18 cellular contexts compared by ENCODE assay signal in genomic region chr19:16405091-16405490, GRCh38.
"Had no signal": no experiment of that assay in that cellular context is flagged by ENCODE, and none has a peak within 500 bp of the region (broad histone marks: within the 10 kb centered on the region; RNA-seq: fewer than 3 reads in every experiment).

No MANE protein-coding gene starts in this region.

- H3K4me2 ChIP-seq: hepatocyte, smooth muscle cell had no signal

- H3K27me3 ChIP-seq: cardiac muscle cell, colonic mucosa, hepatocyte, ovary had no signal

- H3K9me3 ChIP-seq: colonic mucosa, ovary, thoracic aorta had no signal

- DNase-seq: cerebellar nuclear complex; colonic mucosa; dermis blood vessel endothelial cell; erythroblast; kidney; left cardiac atrium; mesendoderm; naive thymus-derived CD4-positive, alpha-beta T cell; ovary; stimulated activated CD4-positive, alpha-beta T cell treated with anti-CD3 and anti-CD28 coated beads, Interleukin-4, amount 100 ng/mL, for 1 hour; stimulated activated CD8-positive, alpha-beta memory T cell treated with anti-CD3 and anti-CD28 coated beads, Interleukin-4, amount 100 ng/mL, for 48 hours; trophoblast cell had no signal

- H3K4me1 ChIP-seq: colonic mucosa had no signal

- H2AFZ ChIP-seq: hepatocyte had no signal

- H3K36me3 ChIP-seq: colonic mucosa, ovary had no signal

- H3K27ac ChIP-seq: cardiac muscle cell, colonic mucosa, hepatocyte, thoracic aorta had no signal

- H3K4me3 ChIP-seq: cardiac muscle cell, colonic mucosa, hepatocyte, ovary, smooth muscle cell, thoracic aorta had no signal

- ATAC-seq: left cardiac atrium; naive thymus-derived CD4-positive, alpha-beta T cell; right cardiac atrium; stimulated activated effector memory CD8-positive, alpha-beta T cell treated with anti-CD3 and anti-CD28 coated beads, Interleukin-12 subunit alpha, Interleukin-12 subunit beta, amount 100 ng/mL, for 72 hours had no signal
